ENCODE assay signal across 11 cellular contexts in genomic region chr11:6572215-6572614, GRCh38. TPM values are rescaled to one million over a fixed set of nuclear protein-coding genes. Genes with fewer than 3 reads are reported as not detected.
DNase-seq lines count a peak whose midpoint lies in the region; ATAC-seq and TF ChIP-seq lines count a peak whose summit lies in the region.
"Had no signal": no experiment of that assay in that cellular context is flagged by ENCODE, and none has a peak within 500 bp of the region (broad histone marks: within the 10 kb centered on the region; RNA-seq: fewer than 3 reads in every experiment).

No MANE protein-coding gene starts in this region.

- POLR2A ChIA-PET in RWPE1 (lab: Yijun Ruan, JAX; ENCODE audit: low non-redundant PET): no interaction called here

- peak; percentile 55 for DNase-seq in AG09309 (ENCODE audit: low read depth)
- peak; percentile 46 for DNase-seq in MG63
- peak; percentile 49 for DNase-seq in dedifferentiated amniotic fluid mesenchymal stem cell (ENCODE audit: extremely low spot score)
- peak; percentile 52 for DNase-seq in kidney tubule cell (ENCODE audit: low spot score)
- DNase-seq in LoVo (ENCODE audit: low spot score): no peak
- DNase-seq in RWPE1 (ENCODE audit: low spot score): no peak
- DNase-seq: DMS 273 treated with DMSO at 0.1 percent for 48 hours, pancreas, substantia nigra had no signal

- no peak for ATAC-seq in HG03520 (IDR thresholded peaks at IDR 0.05; ENCODE audit: unreplicated experiment)
- ATAC-seq in GM21825 (IDR thresholded peaks at IDR 0.05; ENCODE audit: unreplicated experiment): no peak
- ATAC-seq: pancreas had no signal

- H3K4me3 ChIP-seq in AG09309 (ENCODE audit: control insufficient read depth, low read depth, low read length): no peak overlapping the region
- no peak overlapping the region for H3K4me3 ChIP-seq in MG63
- H3K4me3 ChIP-seq: pancreas had no signal

- H3K27me3 ChIP-seq in MG63: no peaks in the 10 kb centered on the region
- H3K27me3 ChIP-seq: pancreas had no signal

- TF ChIP-seq CTCF in AG09309 (IDR thresholded peaks at IDR 0.05; ENCODE audit: control insufficient read depth, insufficient read depth, low read depth, low read length, missing control alignments) (no peak), RWPE1 (conservative IDR thresholded peaks at IDR 0.05; ENCODE audit: low read depth) (no peak)

- CTCF ChIA-PET in RWPE1 (lab: Yijun Ruan, JAX): no interaction called here

- peaks cover 3% of the 10 kb centered on the region for H3K36me3 ChIP-seq in MG63
- H3K36me3 ChIP-seq: pancreas had no signal

- no peak overlapping the region for H3K27ac ChIP-seq in RWPE1
- H3K27ac ChIP-seq: pancreas had no signal

- H3K9me3 ChIP-seq in MG63: no peaks in the 10 kb centered on the region
- H3K9me3 ChIP-seq: pancreas had no signal

RNA-seq across cellular contexts. Expression of gene RRP8, which starts 31.2 kb away (rescaled TPM):
- 21.1 and 32.9 TPM in 2 replicates for total RNA-seq in MG63 (2014; rRNA removed; shearing (Covaris generic); ENCODE audit: low replicate concordance)

RNA-seq across cellular contexts. Expression of gene ILK, which starts 31.4 kb away (rescaled TPM):
- total RNA-seq in MG63 (2014; rRNA removed; shearing (Covaris generic); ENCODE audit: low replicate concordance): 92.9 and 136 TPM in 2 replicates

RNA-seq across cellular contexts. Expression of gene TAF10, which starts 39.8 kb away (rescaled TPM):
- total RNA-seq in MG63 (2014; rRNA removed; shearing (Covaris generic); ENCODE audit: low replicate concordance): 59.5 and 111 TPM in 2 replicates

RNA-seq across cellular contexts. Expression of gene TPP1, which starts 47.0 kb away (rescaled TPM):
- 2.5 and 15.2 TPM in 2 replicates for total RNA-seq in MG63 (2014; rRNA removed; shearing (Covaris generic); ENCODE audit: low replicate concordance)

Comparison
In these comparisons a context has a peak if more than half of its experiments do, and no peak if none do; other contexts are left out.
1. DNase-seq: peak in AG09309 (single experiment), MG63 (single experiment), dedifferentiated amniotic fluid mesenchymal stem cell (single experiment) and kidney tubule cell (single experiment); none in LoVo (single experiment) and RWPE1 (single experiment).